15 cellular contexts compared by ENCODE assay signal in the genomic region with DNA sequence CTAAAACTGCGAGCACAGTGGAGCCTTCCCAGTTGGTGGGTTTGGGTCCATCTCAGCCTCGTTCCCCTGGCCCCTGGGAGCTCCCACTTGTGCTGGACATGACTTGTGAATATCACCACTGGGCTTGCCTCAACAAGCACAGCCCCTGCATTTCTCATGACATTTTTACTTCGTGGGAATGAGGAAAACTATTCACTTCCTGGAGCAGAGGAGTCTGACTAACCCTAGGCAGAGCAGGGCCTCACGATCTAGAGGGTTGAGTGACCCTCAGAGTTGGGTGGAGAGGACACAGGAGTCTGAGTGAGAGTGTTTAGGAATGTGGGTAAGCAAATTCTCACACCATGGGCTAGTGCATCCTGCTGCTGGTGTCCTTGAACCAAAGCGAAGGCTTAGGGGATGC.
DNase-seq lines count a peak whose midpoint lies in the region; ATAC-seq and TF ChIP-seq lines count a peak whose summit lies in the region.
"Had no signal": no experiment of that assay in that cellular context is flagged by ENCODE, and none has a peak within 500 bp of the region (broad histone marks: within the 10 kb centered on the region; RNA-seq: fewer than 3 reads in every experiment).

No MANE protein-coding gene starts in this region.

- H4K91ac ChIP-seq in neuronal stem cell (ENCODE audit: low read depth, low read length, poor library complexity): no peak overlapping the region

- DNase-seq in AG04449 (ENCODE audit: low read depth, low spot score) (peak; percentile 3), Karpas-422 (no peak), epithelial cell of prostate (ENCODE audit: low read depth, low spot score) (peak; percentile 67), neuronal stem cell (ENCODE audit: low spot score) (no peak), HK-2 (ENCODE audit: unreplicated experiment) (no peak), left lobe of liver (ENCODE audit: low spot score) (no peak), OCI-LY7 (ENCODE audit: low spot score) (no peak)
- DNase-seq: Caco-2, DMS53, HCEC 1CT, NCI-H1092, NCI-H187, Right ventricle myocardium superior had no signal

- no peaks in the 10 kb centered on the region for H3K79me2 ChIP-seq in Karpas-422 (ENCODE audit: low read length)
- no peaks in the 10 kb centered on the region for H3K79me2 ChIP-seq in OCI-LY7 (ENCODE audit: insufficient read depth, low read depth, low read length)

- no peak overlapping the region for H2AK5ac ChIP-seq in neuronal stem cell (ENCODE audit: low read depth, low read length)

- H4K20me1 ChIP-seq in Karpas-422 (ENCODE audit: insufficient read depth, low read depth, low read length) (no peaks in the 10 kb centered on the region), OCI-LY7 (ENCODE audit: insufficient read depth, low read length) (no peaks in the 10 kb centered on the region)

- TF ChIP-seq CTCF in AG04449 (IDR thresholded peaks at IDR 0.05; ENCODE audit: insufficient read depth, low read length, missing control alignments) (no peak), OCI-LY7 (conservative IDR thresholded peaks at IDR 0.05; ENCODE audit: low read length) (no peak)

- no peak overlapping the region for H3K23ac ChIP-seq in neuronal stem cell (ENCODE audit: low read depth, low read length, poor library complexity)

- H3K9me2 ChIP-seq in Karpas-422 (replicated peaks; ENCODE audit: insufficient read depth, low read length) (no peaks in the 10 kb centered on the region), OCI-LY7 (ENCODE audit: insufficient read depth, low read length) (no peaks in the 10 kb centered on the region)

- no TSS peak for BruUV-seq in OCI-LY7 (replicated peaks; lab: Mats Ljungman, UMichigan)

- H3K4me1 ChIP-seq in Karpas-422 (ENCODE audit: low read length) (peaks cover 34% of the 10 kb centered on the region), neuronal stem cell (ENCODE audit: control insufficient read depth in 2 of 2, insufficient read depth in 1 of 2, low read depth in 1 of 2, low read length in 2 of 2) (peaks cover 11 to 14% of the 10 kb centered on the region in 2 donors), OCI-LY7 (ENCODE audit: insufficient read depth, low read length, poor library complexity, severe bottlenecking) (no peaks in the 10 kb centered on the region)
- H3K4me1 ChIP-seq: Caco-2 had no signal

- H2AFZ ChIP-seq in Karpas-422 (ENCODE audit: low read length) (no peak overlapping the region), neuronal stem cell (ENCODE audit: low read length) (peak overlapping the region; percentile 37), OCI-LY7 (ENCODE audit: low read length) (no peak overlapping the region)
- H2AFZ ChIP-seq: PC-9 had no signal

- H3K36me3 ChIP-seq in Karpas-422 (ENCODE audit: insufficient read depth, low read length) (no peaks in the 10 kb centered on the region), neuronal stem cell (replicated peaks in 1 of 2; ENCODE audit: control insufficient read depth in 2 of 2, insufficient read depth in 2 of 2, low read length in 2 of 2) (no peaks in the 10 kb centered on the region), OCI-LY7 (ENCODE audit: insufficient read depth, low read length) (no peaks in the 10 kb centered on the region)

- ATAC-seq in HG03045 (IDR thresholded peaks at IDR 0.05; ENCODE audit: unreplicated experiment): no peak
- ATAC-seq in left lobe of liver: no peak

- H3K18ac ChIP-seq in neuronal stem cell (ENCODE audit: low read length): no peak overlapping the region

- H2BK5ac ChIP-seq in neuronal stem cell (ENCODE audit: low read length): no peak overlapping the region

- H3K4ac ChIP-seq in neuronal stem cell (ENCODE audit: low read length): no peak overlapping the region

- H3K27me3 ChIP-seq in Karpas-422 (ENCODE audit: low read length) (no peaks in the 10 kb centered on the region), neuronal stem cell (ENCODE audit: control insufficient read depth in 3 of 3, insufficient read depth in 3 of 3, low read depth in 1 of 3, low read length in 3 of 3) (no peaks in the 10 kb centered on the region)

- H3K4me2 ChIP-seq in Karpas-422 (ENCODE audit: low read depth, low read length, poor library complexity, severe bottlenecking): peak overlapping the region; percentile 16
- H3K4me2 ChIP-seq in neuronal stem cell (ENCODE audit: insufficient read depth, low read length, poor library complexity, severe bottlenecking): no peak overlapping the region
- no peak overlapping the region for H3K4me2 ChIP-seq in OCI-LY7 (ENCODE audit: low read length)
- H3K4me2 ChIP-seq: PC-9 had no signal

- H3K9me3 ChIP-seq in Karpas-422 (ENCODE audit: low read length) (no peaks in the 10 kb centered on the region), neuronal stem cell (replicated peaks in 1 of 2; ENCODE audit: control insufficient read depth in 2 of 2, insufficient read depth in 1 of 2, low read depth in 1 of 2, low read length in 2 of 2) (no peaks in the 10 kb centered on the region), OCI-LY7 (ENCODE audit: low read length) (no peaks in the 10 kb centered on the region)
- H3K9me3 ChIP-seq: Caco-2 had no signal

- H2BK120ac ChIP-seq in neuronal stem cell (ENCODE audit: low read depth, low read length): no peak overlapping the region

- POLR2A ChIA-PET in AG04449 (lab: Yijun Ruan, JAX) (no interaction called here), OCI-LY7 (lab: Charles Lee) (no interaction called here)

- H2BK12ac ChIP-seq in neuronal stem cell (ENCODE audit: low read length): no peak overlapping the region

- intact Hi-C loops in OCI-LY7 (cut with micrococcal nuclease; ENCODE audit: unreplicated experiment): no loop called here

- CTCF ChIA-PET in AG04449 (lab: Yijun Ruan, JAX) (interaction anchor here (1.0 to 2.0 kb wide), 3 partner anchors 8 to 17 kb away, joined by 3 to 8 read pairs (median 4); no protein-coding TSS in a partner anchor), OCI-LY7 (lab: Charles Lee; ENCODE audit: unreplicated experiment) (no interaction called here)

- no CpG with 5 or more reads among the region's 5 CpGs for WGBS in neuronal stem cell (ENCODE audit: extremely low coverage in 2 of 2, insufficient read length in 2 of 2, insufficient replicate concordance in 1 of 2), 2 donors

- H4K8ac ChIP-seq in neuronal stem cell (ENCODE audit: low read depth, low read length): no peak overlapping the region

- H3K9ac ChIP-seq in Karpas-422 (ENCODE audit: low read length): no peak overlapping the region
- H3K9ac ChIP-seq in neuronal stem cell (ENCODE audit: low read depth, low read length, poor library complexity): no peak overlapping the region

- no peak overlapping the region for H3K27ac ChIP-seq in Karpas-422 (ENCODE audit: low read length)
- H3K27ac ChIP-seq in epithelial cell of prostate: peak overlapping the region; percentile 32
- no peak overlapping the region for H3K27ac ChIP-seq in neuronal stem cell (replicated peaks; ENCODE audit: low read length)
- no peak overlapping the region for H3K27ac ChIP-seq in OCI-LY7 (ENCODE audit: low read depth, low read length, poor library complexity, severe bottlenecking)
- H3K27ac ChIP-seq: PC-9 had no signal

- H2BK15ac ChIP-seq in neuronal stem cell (ENCODE audit: low read length): peak overlapping the region; percentile 69

- no peaks in the 10 kb centered on the region for H3K79me1 ChIP-seq in neuronal stem cell (ENCODE audit: low read depth, low read length)

- H3K4me3 ChIP-seq in AG04449 (ENCODE audit: low read depth, low read length): no peak overlapping the region
- H3K4me3 ChIP-seq in Karpas-422 (ENCODE audit: low read length): no peak overlapping the region
- H3K4me3 ChIP-seq in neuronal stem cell (ENCODE audit: low read length in 2 of 2): no peak overlapping the region
- no peak overlapping the region for H3K4me3 ChIP-seq in OCI-LY7 (ENCODE audit: low read depth, low read length, poor library complexity, severe bottlenecking)
- H3K4me3 ChIP-seq: PC-9 had no signal

- no peak overlapping the region for H3K14ac ChIP-seq in neuronal stem cell (ENCODE audit: low read length)

Comparison
In these comparisons a context has a peak if more than half of its experiments do, and no peak if none do; other contexts are left out.
1. DNase-seq: peak in AG04449 (single experiment) and epithelial cell of prostate (single experiment); none in Karpas-422 (single experiment), neuronal stem cell (single experiment), HK-2 (single experiment), left lobe of liver (single experiment) and OCI-LY7 (single experiment).